24 cellular contexts compared by ENCODE assay signal in the genomic region with DNA sequence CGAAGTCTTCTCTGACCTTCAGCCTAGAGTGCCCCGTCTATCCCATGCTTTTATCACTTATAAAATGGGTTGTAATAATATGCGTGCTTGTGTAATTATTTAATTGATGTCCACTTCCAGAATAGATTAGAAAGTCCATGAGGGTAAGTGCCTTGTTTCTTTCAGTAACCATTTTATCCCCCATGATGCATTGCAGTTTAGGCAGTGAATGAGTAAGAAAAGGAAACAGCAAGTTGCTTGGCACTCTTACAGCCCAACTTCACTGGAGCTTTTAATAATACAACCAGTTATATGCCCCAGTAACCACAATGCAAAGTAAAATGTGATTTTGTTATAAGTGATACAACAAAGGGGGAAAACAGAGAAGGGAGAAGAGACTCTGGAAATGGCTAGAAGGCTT.
"Had no signal": no experiment of that assay in that cellular context is flagged by ENCODE, and none has a peak within 500 bp of the region (broad histone marks: within the 10 kb centered on the region; RNA-seq: fewer than 3 reads in every experiment).

No MANE protein-coding gene starts in this region.

- FAIRE-seq: endometrium, keratinocyte, urothelium cell line had no signal

- ATAC-seq: gastrocnemius medialis; left lobe of liver; mucosa of descending colon; natural killer cell treated with Interleukin-12 subunit alpha and Interleukin-12 subunit beta and Interleukin-15 and Interleukin-18, amount 100 ng/mL, for 72 hours; sciatic nerve; stimulated activated naive B cell treated with anti-CD40 and anti-IgM and Interleukin-4, amounts not matched to agents 10 μg/mL and 1 μg/mL and 100 μg/mL, for 72 hours had no signal

- H3K27ac ChIP-seq: coronary artery, gastrocnemius medialis, neutrophil, parathyroid adenoma, right atrium auricular region, thoracic aorta, tibial nerve, upper lobe of left lung had no signal

- DNase-seq: dermis blood vessel endothelial cell; effector memory CD4-positive, alpha-beta T cell; foreskin fibroblast; gastrocnemius medialis; head of caudate nucleus; mesenchymal stem cell; mucosa of descending colon; naive B cell; stimulated activated CD4-positive, alpha-beta T cell treated with anti-CD3 and anti-CD28 coated beads, Interleukin-4, amount 100 ng/mL, for 4 hours; stimulated activated naive B cell treated with anti-CD40 and anti-IgM and Interleukin-4, amounts not matched to agents 10 μg/mL and 1 μg/mL and 100 μg/mL, for 72 hours; upper lobe of left lung had no signal

- H3K4me3 ChIP-seq: coronary artery, gastrocnemius medialis, lung, mucosa of descending colon, right atrium auricular region, thoracic aorta, tibial nerve, upper lobe of left lung had no signal

- H3K9me3 ChIP-seq: gastrocnemius medialis, mucosa of descending colon, neutrophil, right atrium auricular region, thoracic aorta, tibial nerve, upper lobe of left lung had no signal
